ENCODE assay signal across 20 cellular contexts in the genomic region with DNA sequence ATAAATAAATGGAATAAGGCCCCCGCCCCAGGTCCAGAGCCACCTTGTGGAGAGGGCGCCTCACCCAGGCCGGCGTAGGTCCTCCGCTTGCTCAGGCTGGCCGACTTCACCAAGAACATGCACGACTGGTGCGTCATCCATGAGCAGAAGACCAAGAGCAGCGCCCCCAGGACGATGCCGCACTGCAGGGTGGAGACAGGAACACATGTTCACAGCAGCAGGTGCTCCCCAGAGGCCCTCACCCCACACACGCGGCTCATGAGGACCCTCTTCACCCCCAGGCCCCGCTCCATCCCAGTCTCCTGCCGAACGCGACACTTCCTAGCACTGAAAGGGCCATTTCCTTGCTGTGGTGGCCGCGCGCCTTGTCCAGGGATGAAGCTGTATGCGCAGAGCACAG.
"Had no signal": no experiment of that assay in that cellular context is flagged by ENCODE, and none has a peak within 500 bp of the region (broad histone marks: within the 10 kb centered on the region; RNA-seq: fewer than 3 reads in every experiment).

No MANE protein-coding gene starts in this region.

- DNase-seq: effector memory CD8-positive, alpha-beta T cell; erythroblast; foreskin keratinocyte; immature natural killer cell; left cardiac atrium; left ventricle myocardium inferior; lower lobe of right lung; mesenchymal stem cell; midbrain; psoas muscle; retina; sigmoid colon; stimulated activated naive CD8-positive, alpha-beta T cell treated with anti-CD3 and anti-CD28 coated beads, Interleukin-15, Interleukin-2, amounts not matched to agents 100 U/mL and 50 U/mL, for 24 hours; thyroid gland had no signal

- H3K27me3 ChIP-seq: foreskin keratinocyte, neural progenitor cell, sigmoid colon, suprapubic skin, thyroid gland had no signal

- H3K9me3 ChIP-seq: left ventricle myocardium inferior, lower lobe of right lung, psoas muscle, sigmoid colon, suprapubic skin, thyroid gland had no signal

- H3K4me3 ChIP-seq: left ventricle myocardium inferior, lower lobe of right lung, neural progenitor cell, psoas muscle, sigmoid colon, skin epidermis, suprapubic skin, thyroid gland had no signal

- H3K36me3 ChIP-seq: neural progenitor cell had no signal

- H3K27me3 Mint-ChIP-seq: effector memory CD8-positive, alpha-beta T cell; natural killer cell treated with Interleukin-12 subunit alpha and Interleukin-12 subunit beta and Interleukin-15 and Interleukin-18, amount 100 ng/mL, for 72 hours; type B pancreatic cell had no signal

- ATAC-seq: effector memory CD8-positive, alpha-beta T cell; foreskin keratinocyte; left cardiac atrium; lower lobe of right lung; natural killer cell treated with Interleukin-12 subunit alpha and Interleukin-12 subunit beta and Interleukin-15 and Interleukin-18, amount 100 ng/mL, for 72 hours; psoas muscle; stimulated activated naive CD8-positive, alpha-beta T cell treated with anti-CD3 and anti-CD28 coated beads, Interleukin-15, Interleukin-2, amounts not matched to agents 100 U/mL and 50 U/mL, for 24 hours had no signal

- H3K9me3 Mint-ChIP-seq: effector memory CD8-positive, alpha-beta T cell; immature natural killer cell; natural killer cell treated with Interleukin-12 subunit alpha and Interleukin-12 subunit beta and Interleukin-15 and Interleukin-18, amount 100 ng/mL, for 72 hours; neural progenitor cell; type B pancreatic cell had no signal

- H3K4me3 Mint-ChIP-seq: immature natural killer cell; natural killer cell treated with Interleukin-12 subunit alpha and Interleukin-12 subunit beta and Interleukin-15 and Interleukin-18, amount 100 ng/mL, for 72 hours; neural progenitor cell; type B pancreatic cell had no signal

- H3K9ac ChIP-seq: neural progenitor cell, parathyroid adenoma had no signal

- H3K27ac ChIP-seq: foreskin keratinocyte, left ventricle myocardium inferior, lower lobe of right lung, neural progenitor cell, parathyroid adenoma, psoas muscle, sigmoid colon, skin epidermis, suprapubic skin, thyroid gland had no signal

- H3K27ac Mint-ChIP-seq: natural killer cell treated with Interleukin-12 subunit alpha and Interleukin-12 subunit beta and Interleukin-15 and Interleukin-18, amount 100 ng/mL, for 72 hours; neural progenitor cell; type B pancreatic cell had no signal
